ENCODE assay signal across 8 cellular contexts in genomic region chr5:1652873-1653707, GRCh38.
DNase-seq lines count a peak whose midpoint lies in the region; ATAC-seq and FAIRE-seq lines count a peak whose summit lies in the region.

No MANE protein-coding gene starts in this region.

- DNase-seq in activated CD4-positive, CD25-positive, alpha-beta regulatory T cell treated with anti-CD3 and anti-CD28 coated beads, Interleukin-2, amount 50 U/mL, for 72 hours = no peak
- peak; percentile 16 for DNase-seq in NCI-H69 (lab: John Stamatoyannopoulos, UW)
- peak; percentile 24 for DNase-seq in globus pallidus (ENCODE audit: low spot score)
- no peak for DNase-seq in RCC 7860 (ENCODE audit: low spot score)
- no peak for DNase-seq in NCI-H2227 (lab: John Stamatoyannopoulos, UW; ENCODE audit: unreplicated experiment)
- DNase-seq in amniotic stem cell (lab: John Stamatoyannopoulos, UW) = no peak

- no peak for FAIRE-seq in RCC 7860 (lab: Jason Lieb, UNC)

- ATAC-seq in activated CD4-positive, CD25-positive, alpha-beta regulatory T cell treated with anti-CD3 and anti-CD28 coated beads, Interleukin-2, amount 50 U/mL, for 24 hours = peak; percentile 36 to 49
- ATAC-seq in HG02610 (IDR thresholded peaks at IDR 0.05; ENCODE audit: unreplicated experiment) = peak; percentile 17

Comparison
In these comparisons a context has a peak if more than half of its experiments do, and no peak if none do; other contexts are left out.
1. DNase-seq: peak in NCI-H69 (single experiment) and globus pallidus (single experiment); none in activated CD4-positive, CD25-positive, alpha-beta regulatory T cell treated with anti-CD3 and anti-CD28 coated beads, Interleukin-2, amount 50 U/mL, for 72 hours (single experiment), RCC 7860 (single experiment), NCI-H2227 (single experiment) and amniotic stem cell (single experiment).